Comparison of ENCODE assay signal across 8 cellular contexts in the genomic region with DNA sequence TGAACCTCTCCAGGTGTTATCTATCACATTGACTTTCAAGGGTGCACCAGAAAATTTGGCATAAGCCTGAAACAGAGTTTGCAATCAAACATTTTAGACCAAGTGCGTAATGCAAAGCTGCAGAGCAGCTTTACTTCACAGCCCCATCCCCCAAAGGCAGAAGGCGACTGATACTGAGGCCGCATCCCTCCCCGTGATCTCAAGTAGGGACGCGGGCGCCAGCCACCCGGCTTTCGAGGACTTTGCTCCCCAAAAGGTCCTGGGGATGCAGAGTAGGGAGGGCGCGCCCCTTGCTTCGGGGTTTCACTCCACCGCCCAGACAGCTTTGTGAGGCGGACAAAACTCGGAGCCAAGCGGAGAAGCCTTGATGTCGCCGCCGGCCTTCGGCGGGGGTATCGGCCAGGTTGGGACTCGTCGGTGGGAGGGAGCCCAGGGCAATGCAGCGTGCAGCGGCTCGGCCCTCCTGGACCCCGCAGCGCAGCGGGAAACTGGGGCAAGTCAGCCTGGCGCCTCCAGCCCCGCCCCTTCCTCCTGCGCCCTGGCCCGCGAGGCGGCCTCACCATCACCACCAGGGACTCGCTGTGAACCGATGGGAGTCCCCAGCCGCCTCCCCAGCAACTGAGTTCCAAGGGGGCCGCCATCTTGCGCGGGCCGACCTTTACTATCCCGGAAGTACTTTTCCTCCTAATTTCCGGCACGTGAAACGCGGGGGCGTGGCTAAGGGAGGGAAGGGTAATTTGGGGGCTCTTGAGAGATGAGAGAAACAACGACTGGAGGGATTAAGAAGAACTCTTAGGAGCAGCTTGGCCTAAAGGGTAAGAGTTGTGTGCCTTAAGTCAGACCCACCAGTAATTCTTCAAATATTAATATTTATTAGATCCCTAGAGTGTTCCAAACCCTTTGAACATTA. TPM values are rescaled to one million over a fixed set of nuclear protein-coding genes. Genes with fewer than 3 reads are reported as not detected.
DNase-seq lines count a peak whose midpoint lies in the region; ATAC-seq and TF ChIP-seq lines count a peak whose summit lies in the region.

TSS of gene MTX3 (minus strand) at position 665 of the 910 bp plus-strand sequence. CDS start at position 641, 24 bp downstream.

- peak within 1 kb of the TSS; percentile 82 for H3K4me3 Mint-ChIP-seq in activated T-helper 17 cell treated with anti-CD3 and anti-CD28 coated beads, Interleukin-2, amount 50 U/mL, for 72 hours
- H3K4me3 Mint-ChIP-seq in naive thymus-derived CD8-positive, alpha-beta T cell = peak within 1 kb of the TSS; percentile 82 to 94 (median 90)
- peak within 1 kb of the TSS; percentile 88 to 89 for H3K4me3 Mint-ChIP-seq in stimulated activated naive B cell treated with anti-CD40 and anti-IgM and Interleukin-4, amounts not matched to agents 10 μg/mL and 1 μg/mL and 100 μg/mL, for 72 hours

- DNase-seq in DMS114 treated with DMSO at 0.1 percent for 48 hours (lab: John Stamatoyannopoulos, UW; ENCODE audit: unreplicated experiment) = peak; percentile 78
- peak; percentile 94 for DNase-seq in RPMI8226
- peak; percentile 73 for DNase-seq in fibroblast of mammary gland (ENCODE audit: low read depth)
- DNase-seq in naive thymus-derived CD8-positive, alpha-beta T cell = peak; percentile 74 to 93 (median 84)
- DNase-seq in stimulated activated naive B cell treated with anti-CD40 and anti-IgM and Interleukin-4, amounts not matched to agents 10 μg/mL and 1 μg/mL and 100 μg/mL, for 72 hours = peak; percentile 84

- H4K20me1 ChIP-seq in KMS-11 (ENCODE audit: insufficient read depth) = no peaks in the 10 kb centered on the region

- H3K4me3 ChIP-seq in KMS-11 (IDR thresholded peaks at IDR 0.05; ENCODE audit: insufficient read depth, low read depth, low read length) (no peak within 1 kb of the TSS), fibroblast of mammary gland (ENCODE audit: control insufficient read depth, low read depth, low read length) (peak within 1 kb of the TSS; percentile 88)

- H3K27me3 ChIP-seq in KMS-11 (ENCODE audit: insufficient read depth, low read depth) = no peaks in the 10 kb centered on the region

- peak within 1 kb of the TSS; percentile 91 for H3K9ac ChIP-seq in KMS-11

- H3K27ac ChIP-seq in KMS-11 = peak within 1 kb of the TSS; percentile 93

- H3K36me3 Mint-ChIP-seq in activated T-helper 17 cell treated with anti-CD3 and anti-CD28 coated beads, Interleukin-2, amount 50 U/mL, for 72 hours (ENCODE audit: low read depth) = peaks cover 44% of the 10 kb centered on the region
- peaks cover 10 to 36% (median 16%) of the 10 kb centered on the region in 3 donors for H3K36me3 Mint-ChIP-seq in naive thymus-derived CD8-positive, alpha-beta T cell
- H3K36me3 Mint-ChIP-seq in stimulated activated naive B cell treated with anti-CD40 and anti-IgM and Interleukin-4, amounts not matched to agents 10 μg/mL and 1 μg/mL and 100 μg/mL, for 72 hours = peaks cover 22 to 34% of the 10 kb centered on the region in 2 donors

- H3K27ac Mint-ChIP-seq in activated T-helper 17 cell treated with anti-CD3 and anti-CD28 coated beads, Interleukin-2, amount 50 U/mL, for 72 hours = peak within 1 kb of the TSS; percentile 97
- H3K27ac Mint-ChIP-seq in naive thymus-derived CD8-positive, alpha-beta T cell = peak within 1 kb of the TSS; percentile 79 to 97 (median 94)
- H3K27ac Mint-ChIP-seq in stimulated activated naive B cell treated with anti-CD40 and anti-IgM and Interleukin-4, amounts not matched to agents 10 μg/mL and 1 μg/mL and 100 μg/mL, for 72 hours = peak within 1 kb of the TSS; percentile 92

- H3K4me1 ChIP-seq in KMS-11 (ENCODE audit: low read depth, poor library complexity, severe bottlenecking) = peaks cover 36% of the 10 kb centered on the region

- peak within 1 kb of the TSS; percentile 88 for H3K4me2 ChIP-seq in KMS-11

- no peak for TF ChIP-seq CTCF in KMS-11 (conservative IDR thresholded peaks at IDR 0.05; ENCODE audit: low read depth, low read length)
- TF ChIP-seq CTCF in fibroblast of mammary gland (conservative IDR thresholded peaks at IDR 0.05; ENCODE audit: control insufficient read depth, insufficient read depth, low read depth, low read length) = no peak

- peaks cover 4% of the 10 kb centered on the region for H3K27me3 Mint-ChIP-seq in activated T-helper 17 cell treated with anti-CD3 and anti-CD28 coated beads, Interleukin-2, amount 50 U/mL, for 72 hours
- peaks cover 0 to 11% (median 6%) of the 10 kb centered on the region in 5 donors for H3K27me3 Mint-ChIP-seq in naive thymus-derived CD8-positive, alpha-beta T cell
- H3K27me3 Mint-ChIP-seq in stimulated activated naive B cell treated with anti-CD40 and anti-IgM and Interleukin-4, amounts not matched to agents 10 μg/mL and 1 μg/mL and 100 μg/mL, for 72 hours = peaks cover 6 to 12% of the 10 kb centered on the region in 2 donors

- POLR2A ChIA-PET in naive thymus-derived CD8-positive, alpha-beta T cell (lab: Charles Lee) = interaction anchor here (1.9 to 2.6 kb wide), 2 partner anchors 9 to 11 kb away, joined by 5 to 30 read pairs; no protein-coding TSS in a partner anchor

- no peaks in the 10 kb centered on the region for H3K9me3 Mint-ChIP-seq in activated T-helper 17 cell treated with anti-CD3 and anti-CD28 coated beads, Interleukin-2, amount 50 U/mL, for 72 hours
- no peaks in the 10 kb centered on the region for H3K9me3 Mint-ChIP-seq in naive thymus-derived CD8-positive, alpha-beta T cell
- H3K9me3 Mint-ChIP-seq in stimulated activated naive B cell treated with anti-CD40 and anti-IgM and Interleukin-4, amounts not matched to agents 10 μg/mL and 1 μg/mL and 100 μg/mL, for 72 hours = no peaks in the 10 kb centered on the region

- peak within 1 kb of the TSS; percentile 85 for H2AFZ ChIP-seq in KMS-11 (ENCODE audit: low read depth)

- H3K79me2 ChIP-seq in KMS-11 (ENCODE audit: insufficient read depth, low read depth) = peaks cover 11% of the 10 kb centered on the region

- H3K36me3 ChIP-seq in KMS-11 (ENCODE audit: insufficient read depth) = no peaks in the 10 kb centered on the region; the same call in 1 of the 2 replicates

- ATAC-seq in GM21619 (IDR thresholded peaks at IDR 0.05; ENCODE audit: unreplicated experiment) = peak; percentile 85
- ATAC-seq in activated T-helper 17 cell treated with anti-CD3 and anti-CD28 coated beads, Interleukin-2, amount 50 U/mL, for 72 hours (replicated peaks) = peak; percentile 83
- ATAC-seq in naive thymus-derived CD8-positive, alpha-beta T cell = peak; percentile 97
- ATAC-seq in stimulated activated naive B cell treated with anti-CD40 and anti-IgM and Interleukin-4, amounts not matched to agents 10 μg/mL and 1 μg/mL and 100 μg/mL, for 72 hours (replicated peaks) = peak; percentile 96

- H3K4me1 Mint-ChIP-seq in activated T-helper 17 cell treated with anti-CD3 and anti-CD28 coated beads, Interleukin-2, amount 50 U/mL, for 72 hours = no peaks in the 10 kb centered on the region
- peaks cover 10 to 32% (median 27%) of the 10 kb centered on the region in 4 donors for H3K4me1 Mint-ChIP-seq in naive thymus-derived CD8-positive, alpha-beta T cell
- peaks cover 10 to 14% of the 10 kb centered on the region in 2 donors for H3K4me1 Mint-ChIP-seq in stimulated activated naive B cell treated with anti-CD40 and anti-IgM and Interleukin-4, amounts not matched to agents 10 μg/mL and 1 μg/mL and 100 μg/mL, for 72 hours

RNA-seq across cellular contexts. Expression of gene MTX3, which starts in this region (rescaled TPM):
- 10 to 100 TPM; 25.4 to 35.2 TPM for total RNA-seq in activated T-helper 17 cell treated with anti-CD3 and anti-CD28 coated beads, Interleukin-2, amount 50 U/mL, for 72 hours
- total RNA-seq in naive thymus-derived CD8-positive, alpha-beta T cell = 10 to 100 TPM; 29.4 to 33.6 TPM
- polyA plus RNA-seq in naive thymus-derived CD8-positive, alpha-beta T cell = 1 to 10 TPM; 2.8 to 4.0 (median 3.1) TPM
